23 cellular contexts compared by ENCODE assay signal in the genomic region with DNA sequence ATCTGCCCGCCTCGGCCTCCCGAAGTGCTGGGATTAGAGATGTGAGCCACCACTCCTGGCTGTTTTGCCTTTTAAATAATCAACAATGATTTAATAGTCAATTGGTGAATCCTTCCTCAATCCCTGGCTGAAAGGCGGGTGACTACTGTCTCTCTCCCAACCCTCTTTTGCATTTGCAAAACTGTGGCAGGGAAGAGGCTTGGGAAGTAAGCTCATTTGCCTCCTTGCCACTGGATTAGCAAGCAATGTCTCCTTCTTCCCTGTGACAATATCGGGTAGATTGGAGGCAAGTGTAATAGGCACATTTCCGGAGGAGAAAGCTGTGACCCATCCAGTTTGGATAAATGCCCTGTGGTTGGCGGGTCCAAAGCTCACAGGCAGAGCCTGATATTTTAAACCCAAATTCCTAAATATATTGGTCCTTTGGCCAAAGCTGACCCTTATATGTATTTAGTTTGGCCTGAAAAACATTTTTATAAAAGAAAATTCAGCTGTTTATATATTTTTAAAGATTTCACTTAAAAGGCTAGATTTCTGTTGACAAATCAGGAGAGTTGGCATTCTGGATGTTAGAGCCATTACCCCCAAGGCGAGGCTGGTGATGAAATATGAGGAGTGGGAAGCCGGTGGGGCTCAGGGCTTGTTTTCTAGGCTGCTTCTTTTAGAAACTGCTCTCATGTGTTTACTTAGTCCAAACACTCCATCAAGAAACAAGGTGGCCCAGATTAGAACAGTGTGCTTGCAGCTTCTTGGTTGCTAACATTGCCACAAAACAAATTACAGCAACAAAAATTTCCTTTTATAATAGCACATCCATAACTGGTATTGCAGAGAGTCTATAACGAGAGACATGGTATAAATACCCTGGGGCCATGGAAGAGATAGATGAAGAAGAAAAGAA.
DNase-seq lines count a peak whose midpoint lies in the region; ATAC-seq and TF ChIP-seq lines count a peak whose summit lies in the region.
"Had no signal": no experiment of that assay in that cellular context is flagged by ENCODE, and none has a peak within 500 bp of the region (broad histone marks: within the 10 kb centered on the region; RNA-seq: fewer than 3 reads in every experiment).

No MANE protein-coding gene starts in this region.

- DNase-seq in NCI-H510A treated with DMSO at 0.1 percent for 48 hours (lab: John Stamatoyannopoulos, UW) = peak; percentile 56
- DNase-seq in NCI-H510A (lab: John Stamatoyannopoulos, UW) = no peak
- DNase-seq in NCI-H69 (lab: John Stamatoyannopoulos, UW) = peak; percentile 67
- peak in 1 of 2 donors; percentile 74 for DNase-seq in aorta
- DNase-seq in Ammon's horn (ENCODE audit: low spot score) = no peak
- DNase-seq in testis = no peak
- no peak for DNase-seq in islet precursor cell
- DNase-seq: 8988T; activated CD4-positive, alpha-beta T cell treated with anti-CD3 and anti-CD28 coated beads for 4 hours; activated naive CD8-positive, alpha-beta T cell treated with anti-CD3 and anti-CD28 coated beads for 36 hours; DND-41; heart left ventricle; NCI-H1436 treated with DMSO at 0.1 percent for 48 hours; NCI-H2227 treated with DMSO at 0.1 percent for 48 hours; psoas muscle; stimulated activated CD4-positive, alpha-beta T cell treated with anti-CD3 and anti-CD28 coated beads, Interleukin-2, amount 100 ng/mL, for 24 hours; stimulated activated naive CD4-positive, alpha-beta T cell had no signal

- peaks cover 11% of the 10 kb centered on the region for H3K4me1 ChIP-seq in ectodermal cell (ENCODE audit: control insufficient read depth, insufficient read depth, low read length)
- H3K4me1 ChIP-seq in aorta (ENCODE audit: control insufficient read depth in 1 of 2, insufficient read depth in 2 of 2, low read length in 2 of 2) = peaks cover 2 to 3% of the 10 kb centered on the region in 2 donors
- no peaks in the 10 kb centered on the region for H3K4me1 ChIP-seq in testis
- H3K4me1 ChIP-seq: HAP-1, heart left ventricle, psoas muscle had no signal

- no peaks in the 10 kb centered on the region for H3K36me3 ChIP-seq in ectodermal cell (ENCODE audit: control insufficient read depth, insufficient read depth, low read length)
- H3K36me3 ChIP-seq in aorta (ENCODE audit: control insufficient read depth in 1 of 2, insufficient read depth in 2 of 2, low read length in 1 of 2) = no peaks in the 10 kb centered on the region
- no peaks in the 10 kb centered on the region for H3K36me3 ChIP-seq in testis (ENCODE audit: low read depth, missing control alignments)
- H3K36me3 ChIP-seq: HAP-1, heart left ventricle, tibial nerve had no signal

- H3K4me3 ChIP-seq in ectodermal cell (ENCODE audit: insufficient read depth, low read depth, low read length) (no peak overlapping the region), aorta (ENCODE audit: low read length in 2 of 2) (no peak overlapping the region), testis (no peak overlapping the region)
- H3K4me3 ChIP-seq: HAP-1, heart left ventricle, mucosa of descending colon, psoas muscle, skin epidermis, tibial nerve had no signal

- H3K27ac ChIP-seq in ectodermal cell (ENCODE audit: insufficient read depth, low read depth, low read length, poor library complexity, severe bottlenecking) (peak overlapping the region; percentile 9), aorta (ENCODE audit: low read depth in 1 of 2, low read length in 2 of 2) (peak overlapping the region; percentile 73 to 90), testis (no peak overlapping the region)
- H3K27ac ChIP-seq: heart left ventricle, psoas muscle, skin epidermis, tibial nerve had no signal

- no peaks in the 10 kb centered on the region for H3K27me3 ChIP-seq in ectodermal cell (ENCODE audit: control insufficient read depth, insufficient read depth, low read length, poor library complexity, severe bottlenecking)
- H3K27me3 ChIP-seq in aorta (ENCODE audit: control insufficient read depth in 1 of 2, insufficient read depth in 2 of 2, low read length in 1 of 2) = no peaks in the 10 kb centered on the region
- H3K27me3 ChIP-seq in testis = no peaks in the 10 kb centered on the region
- H3K27me3 ChIP-seq: heart left ventricle, tibial nerve had no signal

- ATAC-seq in aorta (ENCODE audit: low FRiP score) = peak; percentile 63
- ATAC-seq: heart left ventricle, HepG2, mucosa of descending colon, psoas muscle had no signal

- no peak for TF ChIP-seq CTCF in testis (IDR thresholded peaks at IDR 0.05)

- WGBS in ectodermal cell, 2 experiments = 49 to 56% methylated on average over 8 to 9 of the region's 10 CpGs
- WGBS in aorta, 2 donors = 20 to 22% methylated on average over 10 of the region's 10 CpGs
- 79% methylated on average over 10 of the region's 10 CpGs for WGBS in testis, 2 donors

- TF ChIP-seq POLR2A in testis (IDR thresholded peaks at IDR 0.05) = no peak

- intact Hi-C loops in aorta (cut with DNase I) = loop anchor here in 1 of 2 donors (2.0 kb wide), 1 partner anchor 31 kb away; no protein-coding TSS in a partner anchor
- intact Hi-C loops in testis (cut with DNase I; ENCODE audit: low total_unique reads) = no loop called here

- H3K9me3 ChIP-seq in ectodermal cell (ENCODE audit: control insufficient read depth, low read length) = no peaks in the 10 kb centered on the region
- no peaks in the 10 kb centered on the region for H3K9me3 ChIP-seq in aorta (ENCODE audit: control insufficient read depth, low read length)
- H3K9me3 ChIP-seq in testis = no peaks in the 10 kb centered on the region
- H3K9me3 ChIP-seq: HAP-1, heart left ventricle, mucosa of descending colon, psoas muscle, tibial nerve had no signal

Comparison
In these comparisons a context has a peak if more than half of its experiments do, and no peak if none do; other contexts are left out.
1. DNase-seq: peak in NCI-H510A treated with DMSO at 0.1 percent for 48 hours (single experiment) and NCI-H69 (single experiment); none in NCI-H510A (single experiment), Ammon's horn (single experiment), testis (single experiment) and islet precursor cell (single experiment).
2. H3K27ac ChIP-seq: peak in ectodermal cell (single experiment) and aorta (2 of 2); none in testis (0 of 2).